Comparison of ENCODE assay signal across 8 cellular contexts in genomic region chr1:235843458-235843857, GRCh38. TPM values are rescaled to one million over a fixed set of nuclear protein-coding genes. Genes with fewer than 3 reads are reported as not detected.
DNase-seq lines count a peak whose midpoint lies in the region; ATAC-seq and TF ChIP-seq lines count a peak whose summit lies in the region.

No MANE protein-coding gene starts in this region.

- BruUV-seq in Caco-2 (replicated peaks; lab: Mats Ljungman, UMichigan) = no TSS peak

- H3K27ac ChIP-seq in KMS-11 = no peak overlapping the region
- H3K27ac ChIP-seq in esophagus squamous epithelium = no peak overlapping the region

- POLR2A ChIA-PET in Caco-2 (lab: Charles Lee) = interaction anchor here (0.7 kb wide), 1 partner anchor 339 kb away, joined by 7 read pairs; the partner anchor contains the start of gene B3GALNT2

- DNase-seq in Caco-2 (peak in 1 of 2 experiments; percentile 35), SHP77 treated with DMSO at 0.1 percent for 48 hours (lab: John Stamatoyannopoulos, UW) (peak; percentile 27), esophagus squamous epithelium (lab: John Stamatoyannopoulos, UW) (no peak), pons (ENCODE audit: low spot score) (peak; percentile 59), NCI-H1930 (lab: John Stamatoyannopoulos, UW) (no peak)

- no peaks in the 10 kb centered on the region for H3K36me3 Mint-ChIP-seq in Caco-2 (ENCODE audit: insufficient read depth, unreplicated experiment)

- intact Hi-C loops in Caco-2 (cut with micrococcal nuclease; ENCODE audit: unreplicated experiment) = loop anchor here (2.0 to 10.0 kb wide), 3 partner anchors 27 to 329 kb away; partner anchors contain the start of gene GNG4
- intact Hi-C loops in esophagus squamous epithelium (cut with DNase I) = loop anchor here (10.0 kb wide), 1 partner anchor 111 kb away; no protein-coding TSS in a partner anchor

- H3K4me1 Mint-ChIP-seq in Caco-2 (ENCODE audit: low read depth, unreplicated experiment) = peaks cover 11% of the 10 kb centered on the region

- CTCF ChIA-PET in Caco-2 (lab: Charles Lee) = interaction anchor here (0.6 to 1.6 kb wide), 11 partner anchors 8 to 339 kb away, joined by 3 to 12 read pairs (median 5); partner anchors contain the start of genes B3GALNT2 and LYST

- H3K4me3 ChIP-seq in Caco-2 (ENCODE audit: low read depth, low read length) (no peak overlapping the region), KMS-11 (IDR thresholded peaks at IDR 0.05; ENCODE audit: insufficient read depth, low read depth, low read length) (no peak overlapping the region), esophagus squamous epithelium (no peak overlapping the region)

- no peaks in the 10 kb centered on the region for H4K20me1 ChIP-seq in KMS-11 (ENCODE audit: insufficient read depth)

- H3K27me3 ChIP-seq in Caco-2 (replicated peaks; ENCODE audit: control insufficient read depth, insufficient read depth, low read length) = no peaks in the 10 kb centered on the region
- no peaks in the 10 kb centered on the region for H3K27me3 ChIP-seq in KMS-11 (ENCODE audit: insufficient read depth, low read depth)
- no peaks in the 10 kb centered on the region for H3K27me3 ChIP-seq in esophagus squamous epithelium

- 0 to 20% methylated on average over 1 of the region's 1 CpG for WGBS in esophagus squamous epithelium, 2 donors

- no peaks in the 10 kb centered on the region for H3K36me3 ChIP-seq in Caco-2 (ENCODE audit: control insufficient read depth, insufficient read depth, low read length)
- no peaks in the 10 kb centered on the region for H3K36me3 ChIP-seq in KMS-11 (ENCODE audit: insufficient read depth)
- H3K36me3 ChIP-seq in esophagus squamous epithelium = no peaks in the 10 kb centered on the region

- H3K4me2 ChIP-seq in KMS-11 = no peak overlapping the region

- no peak overlapping the region for H3K4me3 Mint-ChIP-seq in Caco-2 (ENCODE audit: unreplicated experiment)

- H3K9me3 ChIP-seq in Caco-2 (no peaks in the 10 kb centered on the region), esophagus squamous epithelium (no peaks in the 10 kb centered on the region)

- TF ChIP-seq CTCF in Caco-2 (IDR thresholded peaks at IDR 0.05; ENCODE audit: insufficient read depth in 1 of 2, low read depth in 1 of 2, low read length in 1 of 2, severe bottlenecking in 1 of 2, unreplicated experiment in 1 of 2) = peak; percentile 55 to 69
- TF ChIP-seq CTCF in KMS-11 (conservative IDR thresholded peaks at IDR 0.05; ENCODE audit: low read depth, low read length) = peak; percentile 53; the same call in 1 of the 2 replicates
- TF ChIP-seq CTCF in esophagus squamous epithelium (IDR thresholded peaks at IDR 0.05) = peak in 4 of 6 experiments; percentile 10 to 50 (median 43)

- H3K27ac Mint-ChIP-seq in Caco-2 (ENCODE audit: unreplicated experiment) = no peak overlapping the region

- H3K27me3 Mint-ChIP-seq in Caco-2 (ENCODE audit: insufficient read depth, unreplicated experiment) = peaks cover 3% of the 10 kb centered on the region

- H3K79me2 ChIP-seq in KMS-11 (ENCODE audit: insufficient read depth, low read depth) = no peaks in the 10 kb centered on the region

- peak; percentile 78 for ATAC-seq in GM19351 (IDR thresholded peaks at IDR 0.05; ENCODE audit: unreplicated experiment)
- ATAC-seq in HG03097 (IDR thresholded peaks at IDR 0.05; ENCODE audit: low FRiP score, unreplicated experiment) = no peak

- TF ChIP-seq POLR2A in esophagus squamous epithelium (IDR thresholded peaks at IDR 0.05) = no peak

- H3K4me1 ChIP-seq in Caco-2 (no peaks in the 10 kb centered on the region), KMS-11 (ENCODE audit: low read depth, poor library complexity, severe bottlenecking) (no peaks in the 10 kb centered on the region), esophagus squamous epithelium (peaks cover 4 to 39% (median 12%) of the 10 kb centered on the region in 3 donors)

- H3K9ac ChIP-seq in KMS-11 = no peak overlapping the region

- peaks cover 7% of the 10 kb centered on the region for H3K9me3 Mint-ChIP-seq in Caco-2 (ENCODE audit: unreplicated experiment)

- no peak overlapping the region for H2AFZ ChIP-seq in KMS-11 (ENCODE audit: low read depth)

RNA-seq across cellular contexts. Expression of gene LYST, which starts 23.2 kb away (rescaled TPM):
- total RNA-seq in Caco-2 (2022) (3.6 and 5.6 TPM in 2 replicates), esophagus squamous epithelium (10 to 100 TPM; 12.3 to 36.6 (median 21.0) TPM)

Comparison
In these comparisons a context has a peak if more than half of its experiments do, and no peak if none do; other contexts are left out.
1. DNase-seq: peak in SHP77 treated with DMSO at 0.1 percent for 48 hours (single experiment) and pons (single experiment); none in esophagus squamous epithelium (single experiment) and NCI-H1930 (0 of 2).
2. Peak in every context shown above with its lines, with median percentiles within 50 percentile points of each other: CTCF ChIP-seq.